13 cellular contexts compared by ENCODE assay signal in the genomic region with DNA sequence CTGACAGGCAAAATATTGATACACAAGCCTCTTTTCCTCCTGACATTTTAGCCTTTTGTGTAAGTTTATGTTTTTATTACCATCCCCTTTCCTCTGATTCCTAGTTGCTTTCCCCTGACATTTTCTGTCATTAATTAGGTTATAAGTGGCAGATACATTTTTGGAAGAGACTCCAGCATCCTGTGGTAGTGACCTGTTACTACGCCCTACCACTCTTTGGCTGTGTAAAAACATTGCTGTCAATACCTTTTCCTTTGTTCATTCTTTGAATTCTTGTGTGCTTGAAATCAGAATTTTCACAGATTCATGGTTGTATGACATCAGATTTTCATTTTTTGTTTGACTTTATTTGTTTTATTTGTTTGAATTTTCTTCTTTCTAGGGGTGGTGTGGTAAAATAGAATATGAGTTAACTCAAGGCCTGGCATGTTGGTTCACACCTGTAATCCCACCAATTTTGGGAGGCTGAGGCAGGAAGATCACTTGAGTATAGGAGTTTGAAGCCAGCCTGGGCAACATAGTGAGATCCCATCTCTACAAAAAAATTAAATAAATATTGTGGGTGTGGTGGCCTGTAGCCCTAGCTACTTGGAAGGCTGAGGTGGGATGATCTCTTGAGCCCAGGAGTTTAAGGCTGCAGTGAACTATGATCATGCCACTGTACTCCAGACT. TPM values are rescaled to one million over a fixed set of nuclear protein-coding genes. Genes with fewer than 3 reads are reported as not detected.
DNase-seq lines count a peak whose midpoint lies in the region; ATAC-seq and TF ChIP-seq lines count a peak whose summit lies in the region.
"Had no signal": no experiment of that assay in that cellular context is flagged by ENCODE, and none has a peak within 500 bp of the region (broad histone marks: within the 10 kb centered on the region; RNA-seq: fewer than 3 reads in every experiment).

No MANE protein-coding gene starts in this region.

- H4K20me1 ChIP-seq in DOHH2 (ENCODE audit: control insufficient read depth, insufficient read depth, low read depth, low read length) (no peaks in the 10 kb centered on the region), KMS-11 (ENCODE audit: insufficient read depth) (peaks cover 4% of the 10 kb centered on the region; the same call in 1 of the 2 replicates), neural progenitor cell (ENCODE audit: low read depth) (peaks cover 72% of the 10 kb centered on the region)

- H3K27me3 ChIP-seq in DOHH2 (ENCODE audit: control insufficient read depth, low read length): no peaks in the 10 kb centered on the region
- no peaks in the 10 kb centered on the region for H3K27me3 ChIP-seq in KMS-11 (ENCODE audit: insufficient read depth, low read depth)
- no peaks in the 10 kb centered on the region for H3K27me3 ChIP-seq in neural progenitor cell
- H3K27me3 ChIP-seq: dorsolateral prefrontal cortex had no signal

- peaks cover 99% of the 10 kb centered on the region for H3K4me1 ChIP-seq in DOHH2 (ENCODE audit: control insufficient read depth, low read length)
- no peaks in the 10 kb centered on the region for H3K4me1 ChIP-seq in KMS-11 (ENCODE audit: low read depth, poor library complexity, severe bottlenecking)
- no peaks in the 10 kb centered on the region for H3K4me1 ChIP-seq in neural progenitor cell

- H3K4me1 Mint-ChIP-seq in dendritic cell treated with granulocyte-macrophage colony-stimulating factor and Interleukin-4, amounts not matched to agents 40 ng/mL and 50 ng/mL, for 4 days (ENCODE audit: low read depth): peaks cover 38% of the 10 kb centered on the region
- peaks cover 5% of the 10 kb centered on the region for H3K4me1 Mint-ChIP-seq in neural progenitor cell

- H3F3A ChIP-seq in DOHH2 (ENCODE audit: control insufficient read depth, insufficient read depth) (peaks cover 10% of the 10 kb centered on the region), neural progenitor cell (ENCODE audit: low read depth) (peaks cover 3% of the 10 kb centered on the region)

- no peaks in the 10 kb centered on the region for H3K9me3 Mint-ChIP-seq in dendritic cell treated with granulocyte-macrophage colony-stimulating factor and Interleukin-4, amounts not matched to agents 40 ng/mL and 50 ng/mL, for 4 days
- peaks cover 11% of the 10 kb centered on the region for H3K9me3 Mint-ChIP-seq in neural progenitor cell

- H3K9me3 ChIP-seq in DOHH2 (ENCODE audit: control insufficient read depth, insufficient read depth, low read length): no peaks in the 10 kb centered on the region
- no peaks in the 10 kb centered on the region for H3K9me3 ChIP-seq in neural progenitor cell (ENCODE audit: low read depth)

- H3K36me3 ChIP-seq in DOHH2 (ENCODE audit: control insufficient read depth, low read length) (peaks cover 37% of the 10 kb centered on the region), KMS-11 (ENCODE audit: insufficient read depth) (no peaks in the 10 kb centered on the region), neural progenitor cell (no peaks in the 10 kb centered on the region)

- TF ChIP-seq CTCF in DOHH2 (IDR thresholded peaks at IDR 0.05; ENCODE audit: low read depth, low read length, poor library complexity, severe bottlenecking): peak; percentile 37
- TF ChIP-seq CTCF in KMS-11 (conservative IDR thresholded peaks at IDR 0.05; ENCODE audit: low read depth, low read length): no peak
- TF ChIP-seq CTCF in neural progenitor cell (IDR thresholded peaks at IDR 0.05): no peak

- no peaks in the 10 kb centered on the region for H3K9me2 ChIP-seq in DOHH2 (replicated peaks; ENCODE audit: control insufficient read depth, low read length)

- H3K4me3 ChIP-seq in DOHH2 (ENCODE audit: low read length) (no peak overlapping the region), KMS-11 (IDR thresholded peaks at IDR 0.05; ENCODE audit: insufficient read depth, low read depth, low read length) (no peak overlapping the region), neural progenitor cell (no peak overlapping the region)
- H3K4me3 ChIP-seq: dorsolateral prefrontal cortex had no signal

- ATAC-seq in HG03108 (IDR thresholded peaks at IDR 0.05; ENCODE audit: unreplicated experiment): no peak

- peaks cover 26% of the 10 kb centered on the region for H3K36me3 Mint-ChIP-seq in dendritic cell treated with granulocyte-macrophage colony-stimulating factor and Interleukin-4, amounts not matched to agents 40 ng/mL and 50 ng/mL, for 4 days (ENCODE audit: low read depth)
- peaks cover 26% of the 10 kb centered on the region for H3K36me3 Mint-ChIP-seq in neural progenitor cell

- H3K4me2 ChIP-seq in DOHH2 (ENCODE audit: low read length): peak overlapping the region; percentile 29
- H3K4me2 ChIP-seq in KMS-11: no peak overlapping the region
- H3K4me2 ChIP-seq in neural progenitor cell: no peak overlapping the region

- intact Hi-C loops in dendritic cell treated with granulocyte-macrophage colony-stimulating factor and Interleukin-4, amounts not matched to agents 40 ng/mL and 50 ng/mL, for 4 days (cut with micrococcal nuclease): no loop called here

- H3K79me2 ChIP-seq in DOHH2 (ENCODE audit: control insufficient read depth, low read length) (peaks cover 100% of the 10 kb centered on the region), KMS-11 (ENCODE audit: insufficient read depth, low read depth) (peaks cover 59% of the 10 kb centered on the region; the same call in 1 of the 2 replicates), neural progenitor cell (ENCODE audit: low read depth) (peaks cover 100% of the 10 kb centered on the region)

- no peak overlapping the region for H3K4me3 Mint-ChIP-seq in dendritic cell treated with granulocyte-macrophage colony-stimulating factor and Interleukin-4, amounts not matched to agents 40 ng/mL and 50 ng/mL, for 4 days
- H3K4me3 Mint-ChIP-seq in neural progenitor cell: no peak overlapping the region

- H2AFZ ChIP-seq in KMS-11 (ENCODE audit: low read depth) (no peak overlapping the region), neural progenitor cell (replicated peaks) (no peak overlapping the region)

- H3K27me3 Mint-ChIP-seq in dendritic cell treated with granulocyte-macrophage colony-stimulating factor and Interleukin-4, amounts not matched to agents 40 ng/mL and 50 ng/mL, for 4 days: no peaks in the 10 kb centered on the region
- H3K27me3 Mint-ChIP-seq in neural progenitor cell (ENCODE audit: insufficient read depth, low read depth): peaks cover 2% of the 10 kb centered on the region

- H3K27ac ChIP-seq in DOHH2 (ENCODE audit: low read depth, low read length) (peak overlapping the region; percentile 60), KMS-11 (0 out of 2 replicates have a peak overlapping the region, but pooled peaks have one; percentile 0), neural progenitor cell (no peak overlapping the region)
- H3K27ac ChIP-seq: dorsolateral prefrontal cortex had no signal

- no peak for DNase-seq in neural progenitor cell (ENCODE audit: low spot score)
- DNase-seq in cerebellar nuclear complex (lab: John Stamatoyannopoulos, UW): no peak
- no peak for DNase-seq in NOMO-1 (lab: John Stamatoyannopoulos, UW; ENCODE audit: unreplicated experiment in 2 of 2)
- DNase-seq: activated CD4-positive, CD25-positive, alpha-beta regulatory T cell treated with anti-CD3 and anti-CD28 coated beads, Interleukin-2, amount 50 U/mL, for 72 hours; activated gamma-delta T cell treated with Interleukin-2 at 50 U/mL for 16 hours; dorsolateral prefrontal cortex; hypothalamus; NCI-H345; SHP77 had no signal

- H3K9ac ChIP-seq in KMS-11 (no peak overlapping the region), neural progenitor cell (no peak overlapping the region)

- peak overlapping the region; percentile 59 for H3K27ac Mint-ChIP-seq in dendritic cell treated with granulocyte-macrophage colony-stimulating factor and Interleukin-4, amounts not matched to agents 40 ng/mL and 50 ng/mL, for 4 days
- peak overlapping the region; percentile 4 for H3K27ac Mint-ChIP-seq in neural progenitor cell

RNA-seq across cellular contexts. Expression of a gene that starts 43.4 kb away (rescaled TPM):
- total RNA-seq in neural progenitor cell (ENCODE audit: low replicate concordance): 53.6 and 68.3 TPM in 2 replicates
